Comparison of ENCODE assay signal across 8 cellular contexts in genomic region chr5:56148453-56148971, GRCh38.
DNase-seq lines count a peak whose midpoint lies in the region; ATAC-seq and TF ChIP-seq lines count a peak whose summit lies in the region.

No MANE protein-coding gene starts in this region.

- peaks cover 32% of the 10 kb centered on the region for H3K4me1 Mint-ChIP-seq in activated CD8-positive, alpha-beta memory T cell treated with anti-CD3 and anti-CD28 coated beads, Interleukin-2, amount 10 ng/mL, durations not matched to agents 7 days and 5 days

- H3K27ac ChIP-seq in neutrophil, result peak overlapping the region; percentile 69

- H3K4me3 Mint-ChIP-seq in activated CD8-positive, alpha-beta memory T cell treated with anti-CD3 and anti-CD28 coated beads, Interleukin-2, amount 10 ng/mL, durations not matched to agents 7 days and 5 days, result peak overlapping the region; percentile 34

- peaks cover 42 to 60% of the 10 kb centered on the region in 2 experiments for H3K4me1 ChIP-seq in neutrophil (ENCODE audit: control insufficient read depth in 1 of 2, insufficient read depth in 1 of 2, low read depth in 1 of 2, low read length in 1 of 2)

- H3K36me3 Mint-ChIP-seq in activated CD8-positive, alpha-beta memory T cell treated with anti-CD3 and anti-CD28 coated beads, Interleukin-2, amount 10 ng/mL, durations not matched to agents 7 days and 5 days, result peaks cover 7% of the 10 kb centered on the region

- H3K4me3 ChIP-seq in neutrophil (ENCODE audit: low read depth in 1 of 2, low read length in 1 of 2), result no peak overlapping the region

- H3K36me3 ChIP-seq in neutrophil, result no peaks in the 10 kb centered on the region

- peak; percentile 73 for DNase-seq in activated CD8-positive, alpha-beta memory T cell treated with anti-CD3 and anti-CD28 coated beads, Interleukin-2, amount 10 ng/mL, durations not matched to agents 7 days and 5 days
- no peak for DNase-seq in activated CD8-positive, alpha-beta memory T cell treated with anti-CD3 and anti-CD28 coated beads, Interleukin-2, amount 50 U/mL, for 48 hours
- DNase-seq in T follicular helper cell (ENCODE audit: low read depth), result peak; percentile 39
- no peak for DNase-seq in cortex of kidney (lab: John Stamatoyannopoulos, UW)
- DNase-seq in cerebellar cortex (ENCODE audit: low spot score), result no peak
- DNase-seq in foreskin melanocyte, result no peak

- ATAC-seq in activated CD8-positive, alpha-beta memory T cell treated with anti-CD3 and anti-CD28 coated beads, Interleukin-2, amount 10 ng/mL, durations not matched to agents 7 days and 5 days, result peak; percentile 88
- peak; percentile 73 for ATAC-seq in HG03139 (IDR thresholded peaks at IDR 0.05; ENCODE audit: unreplicated experiment)

- no peaks in the 10 kb centered on the region for H3K27me3 ChIP-seq in neutrophil

- CTCF ChIA-PET in activated CD8-positive, alpha-beta memory T cell treated with anti-CD3 and anti-CD28 coated beads, Interleukin-2, amount 10 ng/mL, durations not matched to agents 7 days and 5 days (lab: Charles Lee), result interaction anchor here (1.1 kb wide), 1 partner anchor 122 kb away, joined by 3 read pairs; no protein-coding TSS in a partner anchor

- H3K9me3 Mint-ChIP-seq in activated CD8-positive, alpha-beta memory T cell treated with anti-CD3 and anti-CD28 coated beads, Interleukin-2, amount 10 ng/mL, durations not matched to agents 7 days and 5 days (ENCODE audit: low read depth), result no peaks in the 10 kb centered on the region

- H3K27me3 Mint-ChIP-seq in activated CD8-positive, alpha-beta memory T cell treated with anti-CD3 and anti-CD28 coated beads, Interleukin-2, amount 10 ng/mL, durations not matched to agents 7 days and 5 days, result peaks cover 6% of the 10 kb centered on the region

- H3K27ac Mint-ChIP-seq in activated CD8-positive, alpha-beta memory T cell treated with anti-CD3 and anti-CD28 coated beads, Interleukin-2, amount 10 ng/mL, durations not matched to agents 7 days and 5 days, result peak overlapping the region; percentile 83

- TF ChIP-seq CTCF in neutrophil (IDR thresholded peaks at IDR 0.05), result no peak

- no peaks in the 10 kb centered on the region for H3K9me3 ChIP-seq in neutrophil

Comparison
In these comparisons a context has a peak if more than half of its experiments do, and no peak if none do; other contexts are left out.
1. DNase-seq: peak in activated CD8-positive, alpha-beta memory T cell treated with anti-CD3 and anti-CD28 coated beads, Interleukin-2, amount 10 ng/mL, durations not matched to agents 7 days and 5 days (single experiment) and T follicular helper cell (single experiment); none in activated CD8-positive, alpha-beta memory T cell treated with anti-CD3 and anti-CD28 coated beads, Interleukin-2, amount 50 U/mL, for 48 hours (single experiment), cortex of kidney (single experiment), cerebellar cortex (single experiment) and foreskin melanocyte (single experiment).